Comparison of ENCODE assay signal across 26 cellular contexts in genomic region chr10:132497788-132498561, GRCh38. TPM values are rescaled to one million over a fixed set of nuclear protein-coding genes. Genes with fewer than 3 reads are reported as not detected.
A peak's percentile ranks its signal among the peaks of the same experiment; 100 is the strongest.
DNase-seq lines count a peak whose midpoint lies in the region; ATAC-seq and TF ChIP-seq lines count a peak whose summit lies in the region.
"Had no signal": no experiment of that assay in that cellular context is flagged by ENCODE, and none has a peak within 500 bp of the region (broad histone marks: within the 10 kb centered on the region; RNA-seq: fewer than 3 reads in every experiment).

No MANE protein-coding gene starts in this region.

- H3K27ac ChIP-seq in right atrium auricular region: no peak overlapping the region
- no peak overlapping the region for H3K27ac ChIP-seq in endodermal cell (ENCODE audit: low read depth, low read length)
- H3K27ac ChIP-seq: A549, epithelial cell of prostate, heart right ventricle, Peyer's patch, tibial nerve had no signal

- no peak overlapping the region for H3K4me3 ChIP-seq in right atrium auricular region
- no peak overlapping the region for H3K4me3 ChIP-seq in endodermal cell (ENCODE audit: low read length)
- H3K4me3 ChIP-seq: A549, heart right ventricle, Peyer's patch, tibial nerve had no signal

- no peaks in the 10 kb centered on the region for H3K9me3 ChIP-seq in right atrium auricular region
- H3K9me3 ChIP-seq in endodermal cell (ENCODE audit: control insufficient read depth, low read length): no peaks in the 10 kb centered on the region
- H3K9me3 ChIP-seq: A549, BE2C, heart right ventricle, Peyer's patch, tibial nerve had no signal

- 89 to 92% methylated on average over 9 to 18 of the region's 18 CpGs for WGBS in endodermal cell (ENCODE audit: insufficient coverage in 1 of 2, insufficient read length in 1 of 2), 2 experiments

- TF ChIP-seq CTCF in right atrium auricular region (IDR thresholded peaks at IDR 0.05): no peak
- no peak for TF ChIP-seq CTCF in endodermal cell (conservative IDR thresholded peaks at IDR 0.05)

- DNase-seq in Right ventricle myocardium superior: peak; percentile 37
- no peak for DNase-seq in right atrium auricular region (ENCODE audit: low spot score)
- peak; percentile 30 for DNase-seq in endodermal cell
- peak; percentile 65 for DNase-seq in posterior vena cava (ENCODE audit: low spot score)
- no peak for DNase-seq in activated CD8-positive, alpha-beta memory T cell treated with anti-CD3 and anti-CD28 coated beads, Interleukin-2, amount 50 U/mL, for 4 hours
- no peak for DNase-seq in SW 1271 (lab: John Stamatoyannopoulos, UW)
- DNase-seq: activated CD4-positive, alpha-beta T cell treated with anti-CD3 and anti-CD28 coated beads for 48 hours; BE2C; heart right ventricle; KG1; midbrain; NCI-H146; NCI-H524 treated with DMSO at 0.1 percent for 48 hours; stimulated activated naive CD8-positive, alpha-beta T cell treated with anti-CD3 and anti-CD28 coated beads, Interleukin-15, amount 100 ng/mL, for 72 hours had no signal

- no peaks in the 10 kb centered on the region for H3K4me1 Mint-ChIP-seq in endodermal cell
- H3K4me1 Mint-ChIP-seq: central memory CD8-positive, alpha-beta T cell; stimulated activated naive CD8-positive, alpha-beta T cell treated with anti-CD3 and anti-CD28 coated beads, Interleukin-15, amount 100 ng/mL, for 72 hours had no signal

- peaks cover 4% of the 10 kb centered on the region for H3K27me3 Mint-ChIP-seq in endodermal cell (ENCODE audit: insufficient read depth)

- H3K36me3 Mint-ChIP-seq in endodermal cell (ENCODE audit: low read depth): no peaks in the 10 kb centered on the region
- H3K36me3 Mint-ChIP-seq: activated naive CD8-positive, alpha-beta T cell; naive thymus-derived CD8-positive, alpha-beta T cell had no signal

- no peaks in the 10 kb centered on the region for H3K9me3 Mint-ChIP-seq in endodermal cell
- H3K9me3 Mint-ChIP-seq: activated T-helper 1 cell treated with anti-CD3 and anti-CD28 coated beads, Interleukin-12 subunit alpha, Interleukin-12 subunit beta, Interleukin-2, Interleukin-4 antibody, amounts not matched to agents 30 ng/mL and 10 ng/mL and 1 ng/mL, durations not matched to agents 14 hours and 24 hours and 36 hours; central memory CD8-positive, alpha-beta T cell; naive thymus-derived CD8-positive, alpha-beta T cell; stimulated activated naive CD8-positive, alpha-beta T cell treated with anti-CD3 and anti-CD28 coated beads, Interleukin-15, amount 100 ng/mL, for 72 hours; T-helper 1 cell treated with Interleukin-12 subunit alpha and Interleukin-12 subunit beta and Interleukin-4 antibody, amounts not matched to agents 30 μg/mL and 1 μg/mL, for 36 hours had no signal

- no peaks in the 10 kb centered on the region for H3K27me3 ChIP-seq in right atrium auricular region
- peaks cover 10% of the 10 kb centered on the region for H3K27me3 ChIP-seq in endodermal cell (ENCODE audit: control insufficient read depth, insufficient read depth, low read length, poor library complexity, severe bottlenecking)
- H3K27me3 ChIP-seq: heart right ventricle, Peyer's patch, tibial nerve had no signal

- H3K27ac Mint-ChIP-seq in endodermal cell: no peak overlapping the region
- H3K27ac Mint-ChIP-seq: activated naive CD8-positive, alpha-beta T cell; activated T-helper 1 cell treated with anti-CD3 and anti-CD28 coated beads, Interleukin-12 subunit alpha, Interleukin-12 subunit beta, Interleukin-2, Interleukin-4 antibody, amounts not matched to agents 30 ng/mL and 10 ng/mL and 1 ng/mL, durations not matched to agents 14 hours and 24 hours and 36 hours; naive thymus-derived CD8-positive, alpha-beta T cell; stimulated activated naive CD8-positive, alpha-beta T cell treated with anti-CD3 and anti-CD28 coated beads, Interleukin-15, amount 100 ng/mL, for 72 hours; T-helper 1 cell treated with Interleukin-12 subunit alpha and Interleukin-12 subunit beta and Interleukin-4 antibody, amounts not matched to agents 30 μg/mL and 1 μg/mL, for 36 hours had no signal

- H3K4me1 ChIP-seq in right atrium auricular region (peaks cover 0 to 30% of the 10 kb centered on the region in 2 donors), endodermal cell (ENCODE audit: control insufficient read depth, insufficient read depth, low read length) (no peaks in the 10 kb centered on the region)
- H3K4me1 ChIP-seq: BE2C, Peyer's patch had no signal

- no peaks in the 10 kb centered on the region for H3K36me3 ChIP-seq in right atrium auricular region
- no peaks in the 10 kb centered on the region for H3K36me3 ChIP-seq in endodermal cell (ENCODE audit: control insufficient read depth, insufficient read depth, low read length)
- H3K36me3 ChIP-seq: BE2C, heart right ventricle, Peyer's patch, tibial nerve had no signal

- ATAC-seq in Right ventricle myocardium superior (ENCODE audit: poor library complexity): no peak
- ATAC-seq in GM21526 (IDR thresholded peaks at IDR 0.05; ENCODE audit: low FRiP score, unreplicated experiment): no peak
- no peak for ATAC-seq in GM21390 (IDR thresholded peaks at IDR 0.05; ENCODE audit: unreplicated experiment)
- ATAC-seq: A549; left lobe of liver; naive thymus-derived CD8-positive, alpha-beta T cell; stimulated activated naive CD8-positive, alpha-beta T cell treated with anti-CD3 and anti-CD28 coated beads, Interleukin-15, amount 100 ng/mL, for 72 hours had no signal

- no peak overlapping the region for H3K9ac ChIP-seq in endodermal cell (ENCODE audit: extremely low read depth, low read length, poor library complexity, severe bottlenecking)

- intact Hi-C loops in Right ventricle myocardium superior (cut with DNase I): no loop called here
- intact Hi-C loops in posterior vena cava (cut with DNase I): loop anchor here in 1 of 2 donors (10.0 kb wide), 1 partner anchor 137 kb away; no protein-coding TSS in a partner anchor

- no peak overlapping the region for H3K4me3 Mint-ChIP-seq in endodermal cell
- H3K4me3 Mint-ChIP-seq: activated naive CD8-positive, alpha-beta T cell; activated T-helper 1 cell treated with anti-CD3 and anti-CD28 coated beads, Interleukin-12 subunit alpha, Interleukin-12 subunit beta, Interleukin-2, Interleukin-4 antibody, amounts not matched to agents 30 ng/mL and 10 ng/mL and 1 ng/mL, durations not matched to agents 14 hours and 24 hours and 36 hours; central memory CD8-positive, alpha-beta T cell; naive thymus-derived CD8-positive, alpha-beta T cell; stimulated activated naive CD8-positive, alpha-beta T cell treated with anti-CD3 and anti-CD28 coated beads, Interleukin-15, amount 100 ng/mL, for 72 hours; T-helper 1 cell treated with Interleukin-12 subunit alpha and Interleukin-12 subunit beta and Interleukin-4 antibody, amounts not matched to agents 30 μg/mL and 1 μg/mL, for 36 hours had no signal

RNA-seq across cellular contexts. Expression of gene INPP5A, which starts 39.6 kb away (rescaled TPM):
- total RNA-seq in Right ventricle myocardium superior (99.1 TPM), right atrium auricular region (100 to 1,000 TPM; 116 to 143 TPM), endodermal cell (10 to 100 TPM; 20.7 to 26.7 TPM), posterior vena cava (100 to 1,000 TPM in 1 of 2 donors, 10 to 100 TPM in 1; 65.2 to 102 TPM)
- 21.7 TPM for polyA plus RNA-seq in endodermal cell (2013, experiment 1 of 2)
- polyA plus RNA-seq in endodermal cell (2013, experiment 2 of 2): 20.9 TPM

Comparison
In these comparisons a context has a peak if more than half of its experiments do, and no peak if none do; other contexts are left out.
1. DNase-seq: peak in Right ventricle myocardium superior (single experiment), endodermal cell (single experiment) and posterior vena cava (single experiment); none in right atrium auricular region (single experiment), activated CD8-positive, alpha-beta memory T cell treated with anti-CD3 and anti-CD28 coated beads, Interleukin-2, amount 50 U/mL, for 4 hours (single experiment) and SW 1271 (0 of 2).